ENCODE assay signal across 8 cellular contexts in genomic region chr18:47547539-47548202, GRCh38.
"Had no signal": no experiment of that assay in that cellular context is flagged by ENCODE, and none has a peak within 500 bp of the region (broad histone marks: within the 10 kb centered on the region; RNA-seq: fewer than 3 reads in every experiment).

No MANE protein-coding gene starts in this region.

- DNase-seq: IMR-90, KBM-7, KG1 had no signal

- ATAC-seq: HepG2, K562 had no signal

- H3K4me1 Mint-ChIP-seq: IgD-negative memory B cell had no signal

- H3K36me3 Mint-ChIP-seq: IgD-negative memory B cell had no signal

- H3K9me3 Mint-ChIP-seq: IgD-negative memory B cell had no signal

- H3K27ac ChIP-seq: HL-60, KMS-11 had no signal

- H3K4me3 ChIP-seq: K562 had no signal

- H3K4me3 Mint-ChIP-seq: IgD-negative memory B cell had no signal
